In genomic region chr14:101174980-101175606, GRCh38 we compare ENCODE assay signal across 22 cellular contexts.
DNase-seq lines count a peak whose midpoint lies in the region; ATAC-seq lines count a peak whose summit lies in the region.
"Had no signal": no experiment of that assay in that cellular context is flagged by ENCODE, and none has a peak within 500 bp of the region (broad histone marks: within the 10 kb centered on the region; RNA-seq: fewer than 3 reads in every experiment).

No MANE protein-coding gene starts in this region.

- H3K27me3 Mint-ChIP-seq in activated CD8-positive, alpha-beta T cell treated with anti-CD3 and anti-CD28 coated beads, Interleukin-2, amount 10 ng/mL, durations not matched to agents 7 days and 5 days (ENCODE audit: low read depth): peaks cover 2% of the 10 kb centered on the region
- H3K27me3 Mint-ChIP-seq: activated B cell treated with CpG ODN at 0.5 μM for 24 hours had no signal

- H3K14ac ChIP-seq in neuronal stem cell (ENCODE audit: low read length): peak overlapping the region; percentile 83

- H2BK15ac ChIP-seq in neuronal stem cell (ENCODE audit: low read length): peak overlapping the region; percentile 4

- no peak overlapping the region for H2BK5ac ChIP-seq in neuronal stem cell (ENCODE audit: low read length)

- WGBS in neuronal stem cell (ENCODE audit: extremely low coverage in 2 of 2, insufficient read length in 2 of 2, insufficient replicate concordance in 1 of 2), 2 donors: no CpG with 5 or more reads among the region's 9 CpGs

- H3K4me1 ChIP-seq in neuronal stem cell (ENCODE audit: control insufficient read depth in 2 of 2, insufficient read depth in 1 of 2, low read depth in 1 of 2, low read length in 2 of 2): peaks cover 2 to 8% of the 10 kb centered on the region in 2 donors
- H3K4me1 ChIP-seq: upper lobe of left lung had no signal

- no peak for ATAC-seq in GM21619 (IDR thresholded peaks at IDR 0.05; ENCODE audit: unreplicated experiment)
- no peak for ATAC-seq in activated CD8-positive, alpha-beta T cell treated with anti-CD3 and anti-CD28 coated beads, Interleukin-2, amount 10 ng/mL, durations not matched to agents 7 days and 5 days
- ATAC-seq: GM23338, left ventricle myocardium superior had no signal

- DNase-seq in NCI-H1417 (lab: John Stamatoyannopoulos, UW) (peak; percentile 52 to 87 (median 80)), NCI-H1417 treated with DMSO at 0.1 percent for 48 hours (lab: John Stamatoyannopoulos, UW) (no peak), NCI-H2029 (lab: John Stamatoyannopoulos, UW) (peak; percentile 67), SHP77 (lab: John Stamatoyannopoulos, UW) (peak; percentile 56 to 77), neuronal stem cell (ENCODE audit: low spot score) (no peak), AG08396 (ENCODE audit: low spot score) (no peak)
- DNase-seq in activated CD8-positive, alpha-beta T cell treated with anti-CD3 and anti-CD28 coated beads, Interleukin-2, amount 10 ng/mL, durations not matched to agents 7 days and 5 days: no peak
- DNase-seq: activated B cell treated with CpG ODN at 0.5 μM for 24 hours; activated gamma-delta T cell; EL; foreskin melanocyte; Karpas-422; left ventricle myocardium superior; NCI-H1694; NK-92 treated with Interleukin-12 subunit alpha and Interleukin-12 subunit beta, amount 100 ng/mL, for 24 hours; stimulated activated naive CD4-positive, alpha-beta T cell treated with Interleukin-2 at 50 U/mL for 16 hours; T-helper 2 cell had no signal

- H3K9ac ChIP-seq in neuronal stem cell (ENCODE audit: low read depth, low read length, poor library complexity): peak overlapping the region; percentile 2

- peak overlapping the region; percentile 59 for H2BK12ac ChIP-seq in neuronal stem cell (ENCODE audit: low read length)

- no peaks in the 10 kb centered on the region for H3K79me1 ChIP-seq in neuronal stem cell (ENCODE audit: low read depth, low read length)

- peak overlapping the region; percentile 56 for H3K23ac ChIP-seq in neuronal stem cell (ENCODE audit: low read depth, low read length, poor library complexity)

- no peak overlapping the region for H3K27ac ChIP-seq in neuronal stem cell (replicated peaks; ENCODE audit: low read length)
- H3K27ac ChIP-seq: 22Rv1, upper lobe of left lung had no signal

- peak overlapping the region; percentile 70 for H2AFZ ChIP-seq in neuronal stem cell (ENCODE audit: low read length)
- H2AFZ ChIP-seq: GM23338 had no signal

- H3K4me3 ChIP-seq in neuronal stem cell (ENCODE audit: low read length in 2 of 2): peak overlapping the region in 1 of 2 donors; percentile 20
- H3K4me3 ChIP-seq: GM23338, upper lobe of left lung had no signal

- H2BK120ac ChIP-seq in neuronal stem cell (ENCODE audit: low read depth, low read length): no peak overlapping the region

- H4K91ac ChIP-seq in neuronal stem cell (ENCODE audit: low read depth, low read length, poor library complexity): no peak overlapping the region

- no peaks in the 10 kb centered on the region for H3K9me3 Mint-ChIP-seq in activated CD8-positive, alpha-beta T cell treated with anti-CD3 and anti-CD28 coated beads, Interleukin-2, amount 10 ng/mL, durations not matched to agents 7 days and 5 days (ENCODE audit: insufficient read depth)
- H3K9me3 Mint-ChIP-seq: activated B cell treated with CpG ODN at 0.5 μM for 24 hours had no signal

- no peaks in the 10 kb centered on the region for H3K27me3 ChIP-seq in neuronal stem cell (ENCODE audit: control insufficient read depth in 3 of 3, insufficient read depth in 3 of 3, low read depth in 1 of 3, low read length in 3 of 3)
- H3K27me3 ChIP-seq: upper lobe of left lung had no signal

- H3K36me3 Mint-ChIP-seq in activated CD8-positive, alpha-beta T cell treated with anti-CD3 and anti-CD28 coated beads, Interleukin-2, amount 10 ng/mL, durations not matched to agents 7 days and 5 days (ENCODE audit: low read depth): no peaks in the 10 kb centered on the region
- H3K36me3 Mint-ChIP-seq: CD14-positive monocyte had no signal

- peak overlapping the region; percentile 76 for H3K18ac ChIP-seq in neuronal stem cell (ENCODE audit: low read length)

- no peak overlapping the region for H3K4ac ChIP-seq in neuronal stem cell (ENCODE audit: low read length)

- H3K36me3 ChIP-seq in neuronal stem cell (replicated peaks in 1 of 2; ENCODE audit: control insufficient read depth in 2 of 2, insufficient read depth in 2 of 2, low read length in 2 of 2): no peaks in the 10 kb centered on the region
- H3K36me3 ChIP-seq: upper lobe of left lung had no signal

- peaks cover 8 to 15% of the 10 kb centered on the region in 2 donors for H3K9me3 ChIP-seq in neuronal stem cell (replicated peaks in 1 of 2; ENCODE audit: control insufficient read depth in 2 of 2, insufficient read depth in 1 of 2, low read depth in 1 of 2, low read length in 2 of 2)
- H3K9me3 ChIP-seq: upper lobe of left lung had no signal

- no peak overlapping the region for H3K27ac Mint-ChIP-seq in activated CD8-positive, alpha-beta T cell treated with anti-CD3 and anti-CD28 coated beads, Interleukin-2, amount 10 ng/mL, durations not matched to agents 7 days and 5 days
- H3K27ac Mint-ChIP-seq: activated B cell treated with CpG ODN at 0.5 μM for 24 hours, CD14-positive monocyte, GM23338 had no signal

- CTCF ChIA-PET in activated CD8-positive, alpha-beta T cell treated with anti-CD3 and anti-CD28 coated beads, Interleukin-2, amount 10 ng/mL, durations not matched to agents 7 days and 5 days (lab: Charles Lee): no interaction called here

- peak overlapping the region; percentile 87 for H4K8ac ChIP-seq in neuronal stem cell (ENCODE audit: low read depth, low read length)

- no peaks in the 10 kb centered on the region for H3K4me1 Mint-ChIP-seq in activated CD8-positive, alpha-beta T cell treated with anti-CD3 and anti-CD28 coated beads, Interleukin-2, amount 10 ng/mL, durations not matched to agents 7 days and 5 days (ENCODE audit: low read depth)
- H3K4me1 Mint-ChIP-seq: activated B cell treated with CpG ODN at 0.5 μM for 24 hours, CD14-positive monocyte, GM23338 had no signal

- no peak overlapping the region for H3K4me3 Mint-ChIP-seq in activated CD8-positive, alpha-beta T cell treated with anti-CD3 and anti-CD28 coated beads, Interleukin-2, amount 10 ng/mL, durations not matched to agents 7 days and 5 days
- H3K4me3 Mint-ChIP-seq: activated B cell treated with CpG ODN at 0.5 μM for 24 hours, CD14-positive monocyte, GM23338 had no signal

- no peak overlapping the region for H3K4me2 ChIP-seq in neuronal stem cell (ENCODE audit: insufficient read depth, low read length, poor library complexity, severe bottlenecking)
- H3K4me2 ChIP-seq: GM23338 had no signal

- POLR2A ChIA-PET in activated CD8-positive, alpha-beta T cell treated with anti-CD3 and anti-CD28 coated beads, Interleukin-2, amount 10 ng/mL, durations not matched to agents 7 days and 5 days (lab: Charles Lee): no interaction called here

- H2AK5ac ChIP-seq in neuronal stem cell (ENCODE audit: low read depth, low read length): peak overlapping the region; percentile 17

Comparison
In these comparisons a context has a peak if more than half of its experiments do, and no peak if none do; other contexts are left out.
1. DNase-seq: peak in NCI-H1417 (3 of 3), NCI-H2029 (single experiment) and SHP77 (2 of 2); none in NCI-H1417 treated with DMSO at 0.1 percent for 48 hours (single experiment), neuronal stem cell (single experiment), AG08396 (single experiment) and activated CD8-positive, alpha-beta T cell treated with anti-CD3 and anti-CD28 coated beads, Interleukin-2, amount 10 ng/mL, durations not matched to agents 7 days and 5 days (single experiment).